9 cellular contexts compared by ENCODE assay signal in genomic region chr3:30692498-30693130, GRCh38.
DNase-seq lines count a peak whose midpoint lies in the region; ATAC-seq and TF ChIP-seq lines count a peak whose summit lies in the region.
"Had no signal": no experiment of that assay in that cellular context is flagged by ENCODE, and none has a peak within 500 bp of the region (broad histone marks: within the 10 kb centered on the region; RNA-seq: fewer than 3 reads in every experiment).

No MANE protein-coding gene starts in this region.

- in situ Hi-C loops in GM13977 (cut with MboI; ENCODE audit: low pct_unique_long_range_greater_than_20kb, low sequenced_read_pairs, unreplicated experiment): loop anchor here (25.0 kb wide), 2 partner anchors 480 to 655 kb away; no protein-coding TSS in a partner anchor

- ATAC-seq in natural killer cell (no peak), HG03521 (IDR thresholded peaks at IDR 0.05; ENCODE audit: unreplicated experiment) (no peak), HG02623 (IDR thresholded peaks at IDR 0.05; ENCODE audit: unreplicated experiment) (no peak)

- no peak overlapping the region for H3K4me3 ChIP-seq in BLaER1
- H3K4me3 ChIP-seq in adipocyte (ENCODE audit: low read length): no peak overlapping the region

- H3K27me3 ChIP-seq in BLaER1 (no peaks in the 10 kb centered on the region), adipocyte (replicated peaks; ENCODE audit: control insufficient read depth, insufficient read depth, low read length) (no peaks in the 10 kb centered on the region)

- H3K27me3 Mint-ChIP-seq in Calu3 (ENCODE audit: unreplicated experiment): no peaks in the 10 kb centered on the region
- no peaks in the 10 kb centered on the region for H3K27me3 Mint-ChIP-seq in natural killer cell (ENCODE audit: low read depth in 2 of 2)

- H3K4me3 Mint-ChIP-seq in Calu3 (ENCODE audit: low read depth, unreplicated experiment) (no peak overlapping the region), natural killer cell (no peak overlapping the region)

- peak overlapping the region; percentile 18 for H3K27ac Mint-ChIP-seq in Calu3 (ENCODE audit: unreplicated experiment)
- peak overlapping the region; percentile 60 to 84 for H3K27ac Mint-ChIP-seq in natural killer cell

- DNase-seq in Calu3: no peak
- no peak for DNase-seq in adipocyte (ENCODE audit: low read depth)
- no peak for DNase-seq in natural killer cell
- DNase-seq in GM13977 (ENCODE audit: low spot score): no peak
- DNase-seq: NCI-H187 treated with DMSO at 0.1 percent for 48 hours; stimulated activated CD4-positive, alpha-beta T cell treated with anti-CD3 and anti-CD28 coated beads, Interleukin-4, amount 100 ng/mL, for 1 hour had no signal

- TF ChIP-seq CTCF in Calu3 (IDR thresholded peaks at IDR 0.05; ENCODE audit: unreplicated experiment) (no peak), natural killer cell (IDR thresholded peaks at IDR 0.05) (no peak), GM13977 (IDR thresholded peaks at IDR 0.05; ENCODE audit: extremely low read depth, insufficient read depth, missing control alignments) (no peak)

- H3K4me1 ChIP-seq in BLaER1 (peaks cover 53% of the 10 kb centered on the region), adipocyte (ENCODE audit: control insufficient read depth, insufficient read depth, low read length) (peaks cover 57% of the 10 kb centered on the region)

- no peaks in the 10 kb centered on the region for H3K9me3 ChIP-seq in BLaER1
- no peaks in the 10 kb centered on the region for H3K9me3 ChIP-seq in adipocyte (ENCODE audit: control insufficient read depth, low read length)

- peaks cover 60% of the 10 kb centered on the region for H4K20me1 ChIP-seq in BLaER1

- H3K36me3 ChIP-seq in BLaER1 (peaks cover 97% of the 10 kb centered on the region), adipocyte (ENCODE audit: control insufficient read depth, insufficient read depth, low read length, severe bottlenecking) (peaks cover 83% of the 10 kb centered on the region)

- intact Hi-C loops in Calu3 (cut with micrococcal nuclease; ENCODE audit: unreplicated experiment) (loop anchor here (1.0 to 5.0 kb wide), 5 partner anchors 155 to 650 kb away; no protein-coding TSS in a partner anchor), natural killer cell (cut with micrococcal nuclease) (loop anchor here (1.0 to 5.0 kb wide), 5 partner anchors 373 to 680 kb away; no protein-coding TSS in a partner anchor)

- H3K36me3 Mint-ChIP-seq in Calu3 (ENCODE audit: insufficient read depth, unreplicated experiment): peaks cover 46% of the 10 kb centered on the region
- peaks cover 24% of the 10 kb centered on the region for H3K36me3 Mint-ChIP-seq in natural killer cell

- no TSS peak for BruUV-seq in Calu3 (replicated peaks; lab: Mats Ljungman, UMichigan)

- H3K4me2 ChIP-seq in BLaER1: no peak overlapping the region

- H3K4me1 Mint-ChIP-seq in Calu3 (ENCODE audit: low read depth, unreplicated experiment): peaks cover 45% of the 10 kb centered on the region
- peaks cover 63 to 67% of the 10 kb centered on the region in 2 donors for H3K4me1 Mint-ChIP-seq in natural killer cell

- CTCF ChIA-PET in Calu3 (lab: Charles Lee): interaction anchor here (0.7 to 1.7 kb wide), 5 partner anchors 61 to 650 kb away, joined by 3 to 8 read pairs (median 5); partner anchors contain the start of gene TGFBR2

- peak overlapping the region; percentile 14; the same call in 1 of the 2 replicates for H3K27ac ChIP-seq in BLaER1

- no peaks in the 10 kb centered on the region for H3K9me3 Mint-ChIP-seq in Calu3 (ENCODE audit: low read depth, unreplicated experiment)
- H3K9me3 Mint-ChIP-seq in natural killer cell: no peaks in the 10 kb centered on the region

- H3K9ac ChIP-seq in BLaER1: no peak overlapping the region
- peak overlapping the region; percentile 48 for H3K9ac ChIP-seq in adipocyte (ENCODE audit: low read length)
